ENCODE assay signal across 13 cellular contexts in the genomic region with DNA sequence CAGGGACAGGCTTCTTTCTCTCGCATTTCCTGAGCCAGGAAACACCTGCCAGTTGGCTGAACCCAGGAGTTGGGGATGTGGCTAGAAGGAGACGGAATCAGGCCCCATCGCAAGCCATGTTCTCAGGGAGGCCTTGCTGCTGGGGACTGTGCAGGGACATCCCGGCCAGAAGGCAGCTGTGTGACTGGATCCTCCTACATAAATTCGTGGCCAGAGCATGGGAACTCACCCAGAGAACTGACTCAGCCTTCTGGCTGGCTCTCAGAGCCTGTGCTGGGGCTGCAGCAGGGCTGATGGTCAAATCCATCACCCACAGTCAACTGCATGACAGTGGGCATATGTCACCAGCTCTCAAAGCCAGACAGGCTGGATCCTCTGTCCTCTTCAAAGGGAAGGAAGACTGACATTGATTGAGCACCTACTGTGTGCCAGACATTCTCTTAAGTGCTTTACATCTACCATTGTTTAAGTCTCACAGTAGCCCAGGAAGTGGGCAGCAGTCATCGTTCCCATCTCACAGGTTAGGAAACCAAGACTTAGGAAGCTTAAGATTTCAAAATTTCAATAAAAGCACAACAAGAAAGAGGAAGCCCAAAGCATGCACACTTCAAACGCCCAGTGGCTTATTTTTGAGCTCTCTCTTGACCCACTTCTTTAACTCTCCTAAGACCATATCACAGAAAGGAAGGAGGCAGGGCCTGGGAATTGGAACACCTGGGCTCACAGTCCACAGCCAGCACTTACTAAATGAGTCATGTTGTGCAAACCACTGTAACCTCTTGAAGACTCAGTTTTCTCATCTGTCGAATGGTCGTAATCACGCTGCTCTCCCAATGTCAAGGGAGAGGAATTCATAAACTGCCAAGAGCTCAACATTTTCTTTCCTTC. TPM values are rescaled to one million over a fixed set of nuclear protein-coding genes. Genes with fewer than 3 reads are reported as not detected.
A peak's percentile ranks its signal among the peaks of the same experiment; 100 is the strongest.
DNase-seq lines count a peak whose midpoint lies in the region; ATAC-seq, FAIRE-seq and TF ChIP-seq lines count a peak whose summit lies in the region.
"Had no signal": no experiment of that assay in that cellular context is flagged by ENCODE, and none has a peak within 500 bp of the region (broad histone marks: within the 10 kb centered on the region; RNA-seq: fewer than 3 reads in every experiment).

No MANE protein-coding gene starts in this region.

- no peak for TF ChIP-seq CTCF in GM20000 (IDR thresholded peaks at IDR 0.05; ENCODE audit: extremely low read depth, missing control alignments)

- no peak for FAIRE-seq in GM19239 (lab: Jason Lieb, UNC)

- ATAC-seq in left lobe of liver (no peak), HG03565 (IDR thresholded peaks at IDR 0.05; ENCODE audit: unreplicated experiment) (no peak)

- DNase-seq in AG08396 (ENCODE audit: low spot score) (peak; percentile 82), GM20000 (ENCODE audit: low spot score) (peak; percentile 53), amniotic epithelial cell (ENCODE audit: low read depth) (peak; percentile 25), left lobe of liver (ENCODE audit: low spot score) (peak; percentile 28), NCI-H748 treated with DMSO at 0.1 percent for 48 hours (lab: John Stamatoyannopoulos, UW) (no peak), nucleus accumbens (lab: John Stamatoyannopoulos, UW) (no peak), GM19239 (ENCODE audit: insufficient read length, low spot score) (no peak)
- DNase-seq: activated CD4-positive, alpha-beta T cell treated with anti-CD3 and anti-CD28 coated beads for 1 hour; activated naive CD4-positive, alpha-beta T cell treated with Interleukin-2 at 50 U/mL for 16 hours; effector CD8-positive, alpha-beta T cell; NCI-H1694 treated with DMSO at 0.1 percent for 48 hours; PC-9 had no signal

RNA-seq across cellular contexts. Expression of a gene that starts 30.9 kb away (rescaled TPM):
- total RNA-seq in left lobe of liver, result not detected
- total RNA-seq: PC-9 had no signal

RNA-seq across cellular contexts. Expression of a gene that starts 41.5 kb away (rescaled TPM):
- 14.9 TPM for total RNA-seq in left lobe of liver

Comparison
In these comparisons a context has a peak if more than half of its experiments do, and no peak if none do; other contexts are left out.
1. DNase-seq: peak in AG08396 (single experiment), GM20000 (single experiment), amniotic epithelial cell (single experiment) and left lobe of liver (single experiment); none in NCI-H748 treated with DMSO at 0.1 percent for 48 hours (single experiment), nucleus accumbens (0 of 56) and GM19239 (single experiment).